In the genomic region with DNA sequence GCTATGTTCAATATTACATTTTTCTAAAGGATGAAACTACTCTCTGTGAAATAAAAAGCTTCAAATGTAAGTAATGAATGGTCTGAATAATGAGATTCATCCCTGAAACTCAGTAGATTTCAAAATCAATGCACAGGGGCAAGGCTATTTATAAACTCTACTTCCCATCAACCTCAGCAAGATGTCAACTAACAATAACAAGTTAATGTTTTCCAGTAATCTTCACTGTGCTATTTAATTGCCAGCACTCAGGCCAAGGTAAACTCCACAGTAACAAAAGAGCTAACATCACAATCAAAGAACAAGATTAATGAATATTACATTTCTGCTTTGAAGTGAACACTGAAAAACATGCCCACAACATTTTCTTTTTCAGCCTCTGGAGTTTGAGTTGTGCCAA, we compare ENCODE assay signal across 1 cellular context.
TF ChIP-seq lines count a peak whose summit lies in the region.

No MANE protein-coding gene starts in this region.

TF ChIP-seq in HepG2, 621 proteins besides CTCF, POLR2A, EP300 and RAD21 (continued from another document):
- TF ChIP-seq, protein P1, sequence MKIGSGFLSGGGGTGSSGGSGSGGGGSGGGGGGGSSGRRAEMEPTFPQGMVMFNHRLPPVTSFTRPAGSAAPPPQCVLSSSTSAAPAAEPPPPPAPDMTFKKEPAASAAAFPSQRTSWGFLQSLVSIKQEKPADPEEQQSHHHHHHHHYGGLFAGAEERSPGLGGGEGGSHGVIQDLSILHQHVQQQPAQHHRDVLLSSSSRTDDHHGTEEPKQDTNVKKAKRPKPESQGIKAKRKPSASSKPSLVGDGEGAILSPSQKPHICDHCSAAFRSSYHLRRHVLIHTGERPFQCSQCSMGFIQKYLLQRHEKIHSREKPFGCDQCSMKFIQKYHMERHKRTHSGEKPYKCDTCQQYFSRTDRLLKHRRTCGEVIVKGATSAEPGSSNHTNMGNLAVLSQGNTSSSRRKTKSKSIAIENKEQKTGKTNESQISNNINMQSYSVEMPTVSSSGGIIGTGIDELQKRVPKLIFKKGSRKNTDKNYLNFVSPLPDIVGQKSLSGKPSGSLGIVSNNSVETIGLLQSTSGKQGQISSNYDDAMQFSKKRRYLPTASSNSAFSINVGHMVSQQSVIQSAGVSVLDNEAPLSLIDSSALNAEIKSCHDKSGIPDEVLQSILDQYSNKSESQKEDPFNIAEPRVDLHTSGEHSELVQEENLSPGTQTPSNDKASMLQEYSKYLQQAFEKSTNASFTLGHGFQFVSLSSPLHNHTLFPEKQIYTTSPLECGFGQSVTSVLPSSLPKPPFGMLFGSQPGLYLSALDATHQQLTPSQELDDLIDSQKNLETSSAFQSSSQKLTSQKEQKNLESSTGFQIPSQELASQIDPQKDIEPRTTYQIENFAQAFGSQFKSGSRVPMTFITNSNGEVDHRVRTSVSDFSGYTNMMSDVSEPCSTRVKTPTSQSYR (CRISPR knock-in tag; IDR thresholded peaks at IDR 0.05; ENCODE audit: borderline replicate concordance): no peak
- TF ChIP-seq GATAD2A (CRISPR knock-in tag; IDR thresholded peaks at IDR 0.05) (peak; percentile 29; the same call in 1 of the 2 replicates), SOX6 (IDR thresholded peaks at IDR 0.05) (no peak), SOX6 (CRISPR knock-in tag; IDR thresholded peaks at IDR 0.05) (peak; percentile 47; the same call in 1 of the 2 replicates), NKX3-1 (CRISPR knock-in tag; IDR thresholded peaks at IDR 0.05) (no peak), MIXL1 (CRISPR knock-in tag; IDR thresholded peaks at IDR 0.05) (no peak), ZNF468 (CRISPR knock-in tag; IDR thresholded peaks at IDR 0.05) (no peak), ZNF615 (CRISPR knock-in tag; IDR thresholded peaks at IDR 0.05; ENCODE audit: borderline replicate concordance) (no peak), ATAD3A (CRISPR knock-in tag; IDR thresholded peaks at IDR 0.05) (no peak)
- TF ChIP-seq, protein P2, sequence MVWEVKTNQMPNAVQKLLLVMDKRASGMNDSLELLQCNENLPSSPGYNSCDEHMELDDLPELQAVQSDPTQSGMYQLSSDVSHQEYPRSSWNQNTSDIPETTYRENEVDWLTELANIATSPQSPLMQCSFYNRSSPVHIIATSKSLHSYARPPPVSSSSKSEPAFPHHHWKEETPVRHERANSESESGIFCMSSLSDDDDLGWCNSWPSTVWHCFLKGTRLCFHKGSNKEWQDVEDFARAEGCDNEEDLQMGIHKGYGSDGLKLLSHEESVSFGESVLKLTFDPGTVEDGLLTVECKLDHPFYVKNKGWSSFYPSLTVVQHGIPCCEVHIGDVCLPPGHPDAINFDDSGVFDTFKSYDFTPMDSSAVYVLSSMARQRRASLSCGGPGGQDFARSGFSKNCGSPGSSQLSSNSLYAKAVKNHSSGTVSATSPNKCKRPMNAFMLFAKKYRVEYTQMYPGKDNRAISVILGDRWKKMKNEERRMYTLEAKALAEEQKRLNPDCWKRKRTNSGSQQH (CRISPR knock-in tag; IDR thresholded peaks at IDR 0.05; ENCODE audit: low read depth): no peak
- TF ChIP-seq, protein P3, sequence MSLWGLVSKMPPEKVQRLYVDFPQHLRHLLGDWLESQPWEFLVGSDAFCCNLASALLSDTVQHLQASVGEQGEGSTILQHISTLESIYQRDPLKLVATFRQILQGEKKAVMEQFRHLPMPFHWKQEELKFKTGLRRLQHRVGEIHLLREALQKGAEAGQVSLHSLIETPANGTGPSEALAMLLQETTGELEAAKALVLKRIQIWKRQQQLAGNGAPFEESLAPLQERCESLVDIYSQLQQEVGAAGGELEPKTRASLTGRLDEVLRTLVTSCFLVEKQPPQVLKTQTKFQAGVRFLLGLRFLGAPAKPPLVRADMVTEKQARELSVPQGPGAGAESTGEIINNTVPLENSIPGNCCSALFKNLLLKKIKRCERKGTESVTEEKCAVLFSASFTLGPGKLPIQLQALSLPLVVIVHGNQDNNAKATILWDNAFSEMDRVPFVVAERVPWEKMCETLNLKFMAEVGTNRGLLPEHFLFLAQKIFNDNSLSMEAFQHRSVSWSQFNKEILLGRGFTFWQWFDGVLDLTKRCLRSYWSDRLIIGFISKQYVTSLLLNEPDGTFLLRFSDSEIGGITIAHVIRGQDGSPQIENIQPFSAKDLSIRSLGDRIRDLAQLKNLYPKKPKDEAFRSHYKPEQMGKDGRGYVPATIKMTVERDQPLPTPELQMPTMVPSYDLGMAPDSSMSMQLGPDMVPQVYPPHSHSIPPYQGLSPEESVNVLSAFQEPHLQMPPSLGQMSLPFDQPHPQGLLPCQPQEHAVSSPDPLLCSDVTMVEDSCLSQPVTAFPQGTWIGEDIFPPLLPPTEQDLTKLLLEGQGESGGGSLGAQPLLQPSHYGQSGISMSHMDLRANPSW (CRISPR knock-in tag; IDR thresholded peaks at IDR 0.05; ENCODE audit: borderline replicate concordance): no peak
- TF ChIP-seq, protein P4, sequence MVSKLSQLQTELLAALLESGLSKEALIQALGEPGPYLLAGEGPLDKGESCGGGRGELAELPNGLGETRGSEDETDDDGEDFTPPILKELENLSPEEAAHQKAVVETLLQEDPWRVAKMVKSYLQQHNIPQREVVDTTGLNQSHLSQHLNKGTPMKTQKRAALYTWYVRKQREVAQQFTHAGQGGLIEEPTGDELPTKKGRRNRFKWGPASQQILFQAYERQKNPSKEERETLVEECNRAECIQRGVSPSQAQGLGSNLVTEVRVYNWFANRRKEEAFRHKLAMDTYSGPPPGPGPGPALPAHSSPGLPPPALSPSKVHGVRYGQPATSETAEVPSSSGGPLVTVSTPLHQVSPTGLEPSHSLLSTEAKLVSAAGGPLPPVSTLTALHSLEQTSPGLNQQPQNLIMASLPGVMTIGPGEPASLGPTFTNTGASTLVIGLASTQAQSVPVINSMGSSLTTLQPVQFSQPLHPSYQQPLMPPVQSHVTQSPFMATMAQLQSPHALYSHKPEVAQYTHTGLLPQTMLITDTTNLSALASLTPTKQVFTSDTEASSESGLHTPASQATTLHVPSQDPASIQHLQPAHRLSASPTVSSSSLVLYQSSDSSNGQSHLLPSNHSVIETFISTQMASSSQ (IDR thresholded peaks at IDR 0.05; ENCODE audit: low read depth): peak; percentile 45; the same call in 1 of the 2 replicates
- TF ChIP-seq, protein P4 (CRISPR knock-in tag; IDR thresholded peaks at IDR 0.05; ENCODE audit: borderline replicate concordance): no peak
